ENCODE assay signal across 9 cellular contexts in the genomic region with DNA sequence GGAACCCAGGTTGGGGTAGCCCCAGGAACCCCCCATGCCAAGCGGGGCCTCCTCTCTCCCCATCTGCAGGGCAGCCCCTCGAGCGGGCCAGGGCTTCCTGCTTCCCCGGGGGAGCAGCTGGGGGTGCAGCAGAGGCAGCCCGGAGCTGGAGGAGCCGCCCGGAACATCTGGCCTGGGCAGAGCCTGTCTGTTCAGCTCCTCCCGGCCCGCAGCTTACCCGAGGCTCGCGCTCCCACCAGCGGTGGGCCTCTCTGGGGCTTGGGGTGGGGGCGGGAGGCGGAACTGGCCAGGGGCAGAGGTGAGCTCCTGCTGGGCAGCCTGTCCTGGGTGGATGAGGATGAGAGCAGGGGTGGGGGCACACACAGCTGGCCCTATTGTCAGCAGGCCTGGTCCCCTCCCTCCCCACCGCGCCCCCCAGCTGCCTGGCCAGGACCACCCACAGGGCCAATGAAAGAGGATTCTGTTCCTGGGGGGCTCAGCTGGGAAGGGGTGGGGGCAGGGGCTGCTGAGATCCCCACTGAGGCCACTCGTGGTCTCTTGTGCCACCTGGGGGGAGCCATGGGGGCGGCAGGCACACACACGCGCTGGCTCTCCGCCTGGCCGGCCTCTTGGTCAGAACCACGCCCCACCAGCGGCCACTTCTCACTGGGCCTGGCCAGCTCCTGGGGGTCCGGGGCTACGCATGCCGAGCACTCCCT. TPM values are rescaled to one million over a fixed set of nuclear protein-coding genes. Genes with fewer than 3 reads are reported as not detected.
DNase-seq lines count a peak whose midpoint lies in the region; ATAC-seq and TF ChIP-seq lines count a peak whose summit lies in the region.
"Had no signal": no experiment of that assay in that cellular context is flagged by ENCODE, and none has a peak within 500 bp of the region (broad histone marks: within the 10 kb centered on the region; RNA-seq: fewer than 3 reads in every experiment).

No MANE protein-coding gene starts in this region.

- H3K9me3 ChIP-seq in ovary = no peaks in the 10 kb centered on the region

- H3K9me3 Mint-ChIP-seq in effector memory CD8-positive, alpha-beta T cell = no peaks in the 10 kb centered on the region
- no peaks in the 10 kb centered on the region for H3K9me3 Mint-ChIP-seq in activated CD4-positive, alpha-beta T cell treated with anti-CD3 and anti-CD28 coated beads for 36 hours (ENCODE audit: low read depth)

- TF ChIP-seq POLR2A in ovary (IDR thresholded peaks at IDR 0.05) = no peak

- CTCF ChIA-PET in activated CD4-positive, alpha-beta T cell treated with anti-CD3 and anti-CD28 coated beads for 36 hours (lab: Charles Lee) = interaction anchor here (0.6 to 2.4 kb wide), 7 partner anchors 11 to 290 kb away, joined by 3 to 8 read pairs (median 3); no protein-coding TSS in a partner anchor

- H3K27ac Mint-ChIP-seq in effector memory CD8-positive, alpha-beta T cell = no peak overlapping the region
- H3K27ac Mint-ChIP-seq in activated CD4-positive, alpha-beta T cell treated with anti-CD3 and anti-CD28 coated beads for 36 hours = no peak overlapping the region

- intact Hi-C loops in ovary (cut with DNase I) = loop anchor here in 1 of 4 donors (10.0 kb wide), 1 partner anchor 55 kb away; no protein-coding TSS in a partner anchor
- intact Hi-C loops in activated CD4-positive, alpha-beta T cell treated with anti-CD3 and anti-CD28 coated beads for 36 hours (cut with DNase I, micrococcal nuclease) = loop anchor here in 1 of 2 experiments (5.0 kb wide), 1 partner anchor 52 kb away; no protein-coding TSS in a partner anchor

- POLR2A ChIA-PET in activated CD4-positive, alpha-beta T cell treated with anti-CD3 and anti-CD28 coated beads for 36 hours (lab: Charles Lee) = no interaction called here

- H3K36me3 Mint-ChIP-seq in effector memory CD8-positive, alpha-beta T cell (ENCODE audit: insufficient read depth) = peaks cover 3% of the 10 kb centered on the region
- H3K36me3 Mint-ChIP-seq in activated CD4-positive, alpha-beta T cell treated with anti-CD3 and anti-CD28 coated beads for 36 hours (ENCODE audit: low read depth) = no peaks in the 10 kb centered on the region

- ATAC-seq in effector memory CD8-positive, alpha-beta T cell (replicated peaks) = peak; percentile 23
- no peak for ATAC-seq in HG02970 (IDR thresholded peaks at IDR 0.05; ENCODE audit: low FRiP score, unreplicated experiment)
- no peak for ATAC-seq in GM21423 (IDR thresholded peaks at IDR 0.05; ENCODE audit: unreplicated experiment)
- no peak for ATAC-seq in activated CD4-positive, alpha-beta T cell treated with anti-CD3 and anti-CD28 coated beads for 36 hours

- H3K4me1 Mint-ChIP-seq in effector memory CD8-positive, alpha-beta T cell (ENCODE audit: low read depth in 2 of 2) = peaks cover 0 to 14% of the 10 kb centered on the region in 2 donors
- peaks cover 6% of the 10 kb centered on the region for H3K4me1 Mint-ChIP-seq in activated CD4-positive, alpha-beta T cell treated with anti-CD3 and anti-CD28 coated beads for 36 hours

- H3K4me3 ChIP-seq in ovary = peak overlapping the region; percentile 20

- H3K27ac ChIP-seq in ovary = no peak overlapping the region
- H3K27ac ChIP-seq: parathyroid adenoma had no signal

- H3K4me3 Mint-ChIP-seq in effector memory CD8-positive, alpha-beta T cell = peak overlapping the region in 1 of 2 donors; percentile 25
- H3K4me3 Mint-ChIP-seq in activated CD4-positive, alpha-beta T cell treated with anti-CD3 and anti-CD28 coated beads for 36 hours = no peak overlapping the region

- no peak for TF ChIP-seq EP300 in ovary (IDR thresholded peaks at IDR 0.05)

- H3K27me3 Mint-ChIP-seq in effector memory CD8-positive, alpha-beta T cell = peaks cover 15 to 65% of the 10 kb centered on the region in 2 donors
- peaks cover 18% of the 10 kb centered on the region for H3K27me3 Mint-ChIP-seq in activated CD4-positive, alpha-beta T cell treated with anti-CD3 and anti-CD28 coated beads for 36 hours

- 15 to 33% (median 24%) methylated on average over 11 to 28 of the region's 28 CpGs for WGBS in ovary, 3 donors

- no peaks in the 10 kb centered on the region for H3K27me3 ChIP-seq in ovary

- DNase-seq in ELR (ENCODE audit: low read depth) (peak; percentile 30), NCI-H446 (lab: John Stamatoyannopoulos, UW) (peak; percentile 37 to 70), ovary (peak in 4 of 5 donors; percentile 70 to 76 (median 74)), NCI-H774 (lab: John Stamatoyannopoulos, UW) (no peak)
- no peak for DNase-seq in effector memory CD8-positive, alpha-beta T cell
- DNase-seq in activated CD4-positive, alpha-beta T cell treated with anti-CD3 and anti-CD28 coated beads for 36 hours = no peak

- H3K36me3 ChIP-seq in ovary = no peaks in the 10 kb centered on the region

- TF ChIP-seq CTCF in ovary (IDR thresholded peaks at IDR 0.05) = no peak

- H3K4me1 ChIP-seq in ovary (ENCODE audit: insufficient read depth) = peaks cover 14% of the 10 kb centered on the region

RNA-seq across cellular contexts. Expression of gene BAHCC1, which starts 34.7 kb away (rescaled TPM):
- total RNA-seq in ovary = 10 to 100 TPM in 6 of 7 donors, 1 to 10 TPM in 1; 7.6 to 31.9 (median 24.2) TPM
- polyA plus RNA-seq in ovary = 10 to 100 TPM in 1 of 2 donors, 1 to 10 TPM in 1; 1.9 to 16.0 TPM
- total RNA-seq in activated CD4-positive, alpha-beta T cell treated with anti-CD3 and anti-CD28 coated beads for 36 hours = under 1 TPM in 1 of 2 experiments, not detected in 1; 0.05 TPM

Comparison
In these comparisons a context has a peak if more than half of its experiments do, and no peak if none do; other contexts are left out.
1. DNase-seq: peak in ELR (single experiment), NCI-H446 (2 of 2) and ovary (4 of 5); none in effector memory CD8-positive, alpha-beta T cell (0 of 3), activated CD4-positive, alpha-beta T cell treated with anti-CD3 and anti-CD28 coated beads for 36 hours (single experiment) and NCI-H774 (single experiment).
2. RNA of gene BAHCC1, which starts 34.7 kb away (total RNA-seq): 7.6 to 31.9 TPM in ovary; 0.05 TPM in activated CD4-positive, alpha-beta T cell treated with anti-CD3 and anti-CD28 coated beads for 36 hours; every median in the first group is over 4 times any median in the second.